ENCODE assay signal across 31 cellular contexts in the genomic region with DNA sequence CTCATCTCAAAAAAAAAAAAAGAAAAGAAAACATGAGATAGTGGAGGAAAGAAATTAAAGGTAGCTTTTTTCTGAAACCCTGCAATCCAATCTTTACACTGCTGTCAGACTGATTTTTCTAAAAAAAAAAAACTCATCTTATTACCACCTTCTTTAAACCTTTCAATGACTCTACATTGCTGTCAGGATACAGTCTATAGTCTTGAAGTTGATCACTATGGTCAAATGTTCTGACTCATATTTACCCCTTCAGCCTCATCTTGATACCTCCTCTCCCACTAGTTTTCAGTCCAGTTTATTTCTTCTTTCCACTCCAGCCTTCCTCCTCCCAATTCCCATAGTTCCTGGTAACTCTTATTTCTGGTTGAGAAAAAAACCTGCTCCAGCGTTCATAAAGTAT.
"Had no signal": no experiment of that assay in that cellular context is flagged by ENCODE, and none has a peak within 500 bp of the region (broad histone marks: within the 10 kb centered on the region; RNA-seq: fewer than 3 reads in every experiment).

No MANE protein-coding gene starts in this region.

- ATAC-seq: Panc1, Right ventricle myocardium inferior, SK-N-SH treated with all-trans-retinoic acid at 6 μM for 48 hours had no signal

- FAIRE-seq: RCC 7860 had no signal

- DNase-seq: Kasumi-1, MG63, NCI-H1048, NCI-H1092 treated with DMSO at 0.1 percent for 48 hours, NCI-H1105 treated with DMSO at 0.1 percent for 48 hours, NCI-H1417, NCI-H1436, NCI-H146, NCI-H1694, NCI-H187, NCI-H1930, NCI-H2029 treated with DMSO at 0.1 percent for 48 hours, NCI-H2081 treated with DMSO at 0.1 percent for 48 hours, NCI-H2107, NCI-H2171, NCI-H226, NCI-H446 treated with DMSO at 0.1 percent for 48 hours, NCI-H510A, NCI-H524, NCI-H526, NCI-H69, NCI-H748 treated with DMSO at 0.1 percent for 48 hours, NCI-H82, PC-9, SHP77, SIG-M5, SJCRH30 had no signal
